Comparison of ENCODE assay signal across 12 cellular contexts in the genomic region with DNA sequence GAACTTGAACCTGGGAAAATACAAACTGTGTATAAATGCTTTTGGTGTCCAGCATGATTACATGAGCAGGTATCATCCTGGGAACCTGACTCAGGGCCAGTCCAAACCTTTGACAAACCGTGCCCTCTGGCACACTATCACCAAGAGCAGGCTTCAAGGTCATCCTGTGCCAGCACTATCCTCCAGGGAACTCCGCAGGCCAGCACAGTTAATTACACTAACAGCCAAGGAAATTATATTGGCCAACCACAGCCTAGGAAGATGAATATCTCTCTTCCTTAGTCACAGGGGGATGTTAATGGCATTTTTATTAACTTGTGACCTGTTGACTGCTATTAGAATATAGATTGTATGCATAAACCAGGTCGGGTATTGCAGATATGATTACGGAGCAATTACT.
A peak's percentile ranks its signal among the peaks of the same experiment; 100 is the strongest.
DNase-seq lines count a peak whose midpoint lies in the region; ATAC-seq and TF ChIP-seq lines count a peak whose summit lies in the region.
"Had no signal": no experiment of that assay in that cellular context is flagged by ENCODE, and none has a peak within 500 bp of the region (broad histone marks: within the 10 kb centered on the region; RNA-seq: fewer than 3 reads in every experiment).

No MANE protein-coding gene starts in this region.

- H3K9me3 Mint-ChIP-seq in Caco-2 (ENCODE audit: unreplicated experiment), result no peaks in the 10 kb centered on the region

- no peaks in the 10 kb centered on the region for H3K27me3 ChIP-seq in Caco-2 (replicated peaks; ENCODE audit: control insufficient read depth, insufficient read depth, low read length)

- no peaks in the 10 kb centered on the region for H3K36me3 ChIP-seq in Caco-2 (ENCODE audit: control insufficient read depth, insufficient read depth, low read length)

- no peak for DNase-seq in left ventricle myocardium superior
- no peak for DNase-seq in Right ventricle myocardium inferior (ENCODE audit: missing footprints)
- peak; percentile 14 for DNase-seq in T1000 (lab: John Stamatoyannopoulos, UW)
- peak; percentile 7 for DNase-seq in left kidney (ENCODE audit: low read depth, low spot score)
- no peak for DNase-seq in HT-29 (ENCODE audit: low spot score)
- no peak for DNase-seq in NCI-H2171 (lab: John Stamatoyannopoulos, UW)
- no peak for DNase-seq in Caco-2
- DNase-seq: CD4-positive, alpha-beta memory T cell; DMS53; GF-D8 had no signal

- no peaks in the 10 kb centered on the region; the same call in 1 of the 2 replicates for H3K9me3 ChIP-seq in Caco-2

- TF ChIP-seq CTCF in Caco-2 (IDR thresholded peaks at IDR 0.05; ENCODE audit: insufficient read depth in 1 of 2, low read depth in 1 of 2, low read length in 1 of 2, severe bottlenecking in 1 of 2, unreplicated experiment in 1 of 2), result no peak

- H3K4me1 ChIP-seq in Caco-2, result no peaks in the 10 kb centered on the region

- CTCF ChIA-PET in Caco-2 (lab: Charles Lee), result no interaction called here

- no peak overlapping the region for H3K4me3 ChIP-seq in Caco-2 (ENCODE audit: low read depth, low read length)

- intact Hi-C loops in left ventricle myocardium superior (cut with micrococcal nuclease), result no loop called here
- intact Hi-C loops in Right ventricle myocardium inferior (cut with DNase I), result no loop called here
- intact Hi-C loops in Caco-2 (cut with micrococcal nuclease; ENCODE audit: unreplicated experiment), result no loop called here

- H3K36me3 Mint-ChIP-seq in Caco-2 (ENCODE audit: insufficient read depth, unreplicated experiment), result no peaks in the 10 kb centered on the region
- H3K36me3 Mint-ChIP-seq: CD4-positive, alpha-beta memory T cell had no signal

- no TSS peak for BruUV-seq in Caco-2 (replicated peaks; lab: Mats Ljungman, UMichigan)

- ATAC-seq in left ventricle myocardium superior, result peak; percentile 70
- no peak for ATAC-seq in Right ventricle myocardium inferior
- ATAC-seq: HCT116 had no signal

- peaks cover 3% of the 10 kb centered on the region for H3K27me3 Mint-ChIP-seq in Caco-2 (ENCODE audit: insufficient read depth, unreplicated experiment)
- H3K27me3 Mint-ChIP-seq: B cell; CD4-positive, alpha-beta memory T cell had no signal

- no peak overlapping the region for H3K4me3 Mint-ChIP-seq in Caco-2 (ENCODE audit: unreplicated experiment)
- H3K4me3 Mint-ChIP-seq: B cell; CD4-positive, alpha-beta memory T cell had no signal

- no peaks in the 10 kb centered on the region for H3K4me1 Mint-ChIP-seq in Caco-2 (ENCODE audit: low read depth, unreplicated experiment)
- H3K4me1 Mint-ChIP-seq: B cell; CD4-positive, alpha-beta memory T cell had no signal

- no peak overlapping the region for H3K27ac Mint-ChIP-seq in Caco-2 (ENCODE audit: unreplicated experiment)
- H3K27ac Mint-ChIP-seq: B cell; CD4-positive, alpha-beta memory T cell had no signal

- POLR2A ChIA-PET in Caco-2 (lab: Charles Lee), result no interaction called here

Comparison
In these comparisons a context has a peak if more than half of its experiments do, and no peak if none do; other contexts are left out.
1. DNase-seq: peak in T1000 (single experiment) and left kidney (single experiment); none in left ventricle myocardium superior (single experiment), Right ventricle myocardium inferior (single experiment), HT-29 (single experiment), NCI-H2171 (single experiment) and Caco-2 (0 of 2).